In genomic region chr3:111989061-111989678, GRCh38 we compare ENCODE assay signal across 8 cellular contexts. TPM values are rescaled to one million over a fixed set of nuclear protein-coding genes. Genes with fewer than 3 reads are reported as not detected.
A peak's percentile ranks its signal among the peaks of the same experiment; 100 is the strongest.
DNase-seq lines count a peak whose midpoint lies in the region; ATAC-seq and TF ChIP-seq lines count a peak whose summit lies in the region.

No MANE protein-coding gene starts in this region.

- DNase-seq in ELR (ENCODE audit: low read depth) (peak; percentile 83), NCI-H82 treated with DMSO at 0.1 percent for 48 hours (lab: John Stamatoyannopoulos, UW; ENCODE audit: unreplicated experiment) (peak; percentile 44), chondrocyte (ENCODE audit: low spot score) (no peak), lung microvascular endothelial cell (ENCODE audit: low read depth in 2 of 2) (peak; percentile 75 to 78)
- DNase-seq in effector CD4-positive, alpha-beta T cell = no peak
- no peak for DNase-seq in NK-92 treated with Interleukin-12 subunit alpha and Interleukin-12 subunit beta, amount 100 ng/mL, for 24 hours (lab: John Stamatoyannopoulos, UW)

- H3K27me3 Mint-ChIP-seq in chondrocyte (ENCODE audit: low read depth) = no peaks in the 10 kb centered on the region

- peak; percentile 87 for TF ChIP-seq CTCF in chondrocyte (IDR thresholded peaks at IDR 0.05)

- no peak overlapping the region for H3K27ac Mint-ChIP-seq in chondrocyte (ENCODE audit: unreplicated experiment)

- no peaks in the 10 kb centered on the region for H3K9me3 Mint-ChIP-seq in chondrocyte (ENCODE audit: low read depth)

- no peak overlapping the region for H3K4me3 Mint-ChIP-seq in chondrocyte (ENCODE audit: unreplicated experiment)

- peaks cover 4% of the 10 kb centered on the region for H3K4me1 Mint-ChIP-seq in chondrocyte (ENCODE audit: low read depth)

- ATAC-seq in GM21381 (IDR thresholded peaks at IDR 0.05; ENCODE audit: unreplicated experiment) = peak; percentile 82
- peak; percentile 95 for ATAC-seq in HG03565 (IDR thresholded peaks at IDR 0.05; ENCODE audit: unreplicated experiment)

- peaks cover 13% of the 10 kb centered on the region for H3K36me3 Mint-ChIP-seq in chondrocyte (ENCODE audit: low read depth)

RNA-seq across cellular contexts. Expression of gene TAGLN3, which starts 9.6 kb away (rescaled TPM):
- total RNA-seq in chondrocyte (not detected in 3 replicates), lung microvascular endothelial cell (not detected in 2 replicates)

RNA-seq across cellular contexts. Expression of gene ABHD10, which starts 10.3 kb away (rescaled TPM):
- total RNA-seq in chondrocyte (26.3 to 35.5 TPM (median 26.5 TPM) in 3 replicates), lung microvascular endothelial cell (18.3 TPM in 2 replicates)

RNA-seq across cellular contexts. Expression of gene TMPRSS7, which starts 45.4 kb away (rescaled TPM):
- not detected in 3 replicates for total RNA-seq in chondrocyte
- not detected in 2 replicates for total RNA-seq in lung microvascular endothelial cell

Comparison
In these comparisons a context has a peak if more than half of its experiments do, and no peak if none do; other contexts are left out.
1. DNase-seq: peak in ELR (single experiment), NCI-H82 treated with DMSO at 0.1 percent for 48 hours (single experiment) and lung microvascular endothelial cell (2 of 2); none in chondrocyte (single experiment), effector CD4-positive, alpha-beta T cell (single experiment) and NK-92 treated with Interleukin-12 subunit alpha and Interleukin-12 subunit beta, amount 100 ng/mL, for 24 hours (single experiment).